ENCODE assay signal across 8 cellular contexts in the genomic region with DNA sequence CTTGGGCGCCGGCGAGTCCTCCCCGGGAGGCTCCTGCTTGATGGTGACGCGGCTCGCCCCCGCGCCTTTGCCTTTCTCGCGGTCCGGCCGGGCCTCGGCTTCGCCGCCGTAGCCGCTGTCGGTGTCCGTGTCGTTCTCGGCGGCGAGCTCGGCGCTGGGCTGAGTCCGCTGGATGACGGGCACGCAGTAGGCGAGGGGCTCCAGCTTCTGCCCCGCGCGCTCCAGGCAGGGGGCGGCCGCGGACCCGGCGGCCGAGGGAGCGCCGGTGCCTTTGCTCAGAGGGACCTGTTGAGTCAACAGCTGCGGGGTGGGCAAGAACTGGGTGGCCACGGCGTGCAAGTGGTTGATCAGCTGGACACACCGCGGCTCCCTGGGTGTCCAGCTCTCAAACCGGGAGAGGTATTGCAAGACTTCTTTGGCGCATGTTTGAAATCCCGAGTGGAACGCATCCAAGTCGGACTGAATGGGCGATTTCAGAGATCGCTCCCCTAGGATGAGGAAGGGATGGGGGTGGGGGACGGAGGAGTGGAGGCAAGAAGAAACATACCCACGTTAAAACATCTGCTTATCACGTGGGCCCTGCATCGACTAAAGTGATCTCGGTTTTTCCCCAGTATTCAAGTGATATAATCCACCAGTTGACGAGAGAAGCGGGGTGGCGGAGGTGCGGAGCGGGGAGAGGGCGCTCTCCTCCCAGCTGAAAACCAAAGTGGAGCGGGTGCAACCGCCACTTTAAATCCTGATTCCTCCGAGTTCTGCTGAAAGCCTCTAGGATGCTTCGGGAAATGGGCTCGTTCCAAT. TPM values are rescaled to one million over a fixed set of nuclear protein-coding genes. Genes with fewer than 3 reads are reported as not detected.
DNase-seq lines count a peak whose midpoint lies in the region; ATAC-seq and TF ChIP-seq lines count a peak whose summit lies in the region.

No MANE protein-coding gene starts in this region.

- H3K4me3 Mint-ChIP-seq in memory B cell, result peak overlapping the region; percentile 99

- peak; percentile 21 for DNase-seq in activated naive CD4-positive, alpha-beta T cell treated with Interleukin-2 at 50 U/mL for 16 hours
- no peak for DNase-seq in activated naive CD4-positive, alpha-beta T cell (lab: John Stamatoyannopoulos, UW)
- DNase-seq in IMR-90, result peak; percentile 79
- peak; percentile 36 for DNase-seq in activated CD4-positive, CD25-positive, alpha-beta regulatory T cell treated with anti-CD3 and anti-CD28 coated beads, Interleukin-2, amount 50 U/mL, for 72 hours
- DNase-seq in memory B cell (ENCODE audit: low spot score in 2 of 2), result peak; percentile 55 to 63

- H3K4me3 ChIP-seq in IMR-90 (ENCODE audit: insufficient read depth, low read depth, low read length) (peak overlapping the region; percentile 46), endocrine pancreas (ENCODE audit: control insufficient read depth, insufficient read depth, low read length) (peak overlapping the region; percentile 91), stomach smooth muscle (ENCODE audit: low read length in 2 of 2) (peak overlapping the region; percentile 58 to 92)

- peak overlapping the region; percentile 82 for H2AFZ ChIP-seq in IMR-90 (replicated peaks; ENCODE audit: low read length, poor library complexity)

- H2BK20ac ChIP-seq in IMR-90 (ENCODE audit: low read depth, low read length), result no peak overlapping the region

- peak overlapping the region; percentile 99 for H3K27ac Mint-ChIP-seq in memory B cell

- H3K4me1 Mint-ChIP-seq in memory B cell, result peaks cover 42% of the 10 kb centered on the region

- peaks cover 4% of the 10 kb centered on the region for H3K36me3 Mint-ChIP-seq in memory B cell

- H2BK120ac ChIP-seq in IMR-90 (ENCODE audit: low read depth, low read length), result no peak overlapping the region

- no peaks in the 10 kb centered on the region for H3K27me3 Mint-ChIP-seq in memory B cell

- H2AK5ac ChIP-seq in IMR-90 (ENCODE audit: low read depth, low read length), result no peak overlapping the region

- H3K56ac ChIP-seq in IMR-90 (ENCODE audit: extremely low read depth, insufficient read depth, low read length), result no peak overlapping the region

- H3K9me3 ChIP-seq in IMR-90 (ENCODE audit: control insufficient read depth, insufficient read depth, low read length), result no peaks in the 10 kb centered on the region
- no peaks in the 10 kb centered on the region for H3K9me3 ChIP-seq in endocrine pancreas (ENCODE audit: control insufficient read depth, low read length)
- H3K9me3 ChIP-seq in stomach smooth muscle (ENCODE audit: control insufficient read depth in 2 of 2, low read length in 2 of 2), result no peaks in the 10 kb centered on the region

- no peak overlapping the region for H4K5ac ChIP-seq in IMR-90 (ENCODE audit: low read depth, low read length)

- 0% methylated on average over 15 of the region's 69 CpGs; no CpG with 5 or more reads in 1 of the 2 experiments for WGBS in IMR-90 (ENCODE audit: extremely low coverage in 2 of 2, insufficient read length in 1 of 2), 2 experiments

- no peaks in the 10 kb centered on the region for H4K20me1 ChIP-seq in IMR-90 (ENCODE audit: insufficient read depth, low read length)

- peak overlapping the region; percentile 82 for H3K4me2 ChIP-seq in IMR-90 (ENCODE audit: low read depth, low read length)

- peak; percentile 52 for TF ChIP-seq RAD21 in IMR-90 (IDR thresholded peaks at IDR 0.05; ENCODE audit: low read length)

- in situ Hi-C loops in IMR-90 (cut with MboI; ENCODE audit: low sequenced_read_pairs), result loop anchor here (10.0 kb wide), 1 partner anchor 532 kb away; no protein-coding TSS in a partner anchor

- peak overlapping the region in 1 of 2 experiments; percentile 4; a peak in 1 of 4 replicates for H4K8ac ChIP-seq in IMR-90 (ENCODE audit: low read depth in 2 of 2, low read length in 2 of 2)

- peaks cover 12% of the 10 kb centered on the region for H3K27me3 ChIP-seq in IMR-90 (ENCODE audit: control insufficient read depth, insufficient read depth, low read length)
- H3K27me3 ChIP-seq in endocrine pancreas (ENCODE audit: control insufficient read depth, insufficient read depth, low read length), result peaks cover 3% of the 10 kb centered on the region
- no peaks in the 10 kb centered on the region for H3K27me3 ChIP-seq in stomach smooth muscle (ENCODE audit: control insufficient read depth in 1 of 2, insufficient read depth in 2 of 2, low read length in 2 of 2)

- H4K91ac ChIP-seq in IMR-90 (ENCODE audit: insufficient read depth, low read depth, low read length), result no peak overlapping the region

- H3K4me1 ChIP-seq in IMR-90 (ENCODE audit: control insufficient read depth, insufficient read depth, low read length), result no peaks in the 10 kb centered on the region
- peaks cover 9% of the 10 kb centered on the region for H3K4me1 ChIP-seq in endocrine pancreas (ENCODE audit: control insufficient read depth, insufficient read depth, low read length)
- peaks cover 34% of the 10 kb centered on the region for H3K4me1 ChIP-seq in stomach smooth muscle (ENCODE audit: control insufficient read depth, insufficient read depth, low read length)

- ATAC-seq in IMR-90 (ENCODE audit: low read depth) (peak; percentile 40), memory B cell (ENCODE audit: low read depth) (peak; percentile 31), GM18868 (IDR thresholded peaks at IDR 0.05; ENCODE audit: unreplicated experiment) (no peak)

- no peak overlapping the region for H3K18ac ChIP-seq in IMR-90 (ENCODE audit: low read depth, low read length)

- H3K14ac ChIP-seq in IMR-90 (replicated peaks; ENCODE audit: low read depth, low read length), result 0 out of 2 replicates have a peak overlapping the region, but pooled peaks have one; percentile 6

- H3K36me3 ChIP-seq in IMR-90 (ENCODE audit: control insufficient read depth, insufficient read depth, low read length), result no peaks in the 10 kb centered on the region
- H3K36me3 ChIP-seq in endocrine pancreas (ENCODE audit: control insufficient read depth, insufficient read depth, low read length), result peaks cover 3% of the 10 kb centered on the region
- H3K36me3 ChIP-seq in stomach smooth muscle (ENCODE audit: control insufficient read depth in 2 of 2, insufficient read depth in 2 of 2, low read length in 2 of 2), result no peaks in the 10 kb centered on the region

- POLR2A ChIA-PET in IMR-90 (lab: Charles Lee; ENCODE audit: unreplicated experiment), result no interaction called here

- H3K9ac ChIP-seq in IMR-90 (ENCODE audit: low read depth, low read length) (peak overlapping the region; percentile 18; the same call in 1 of the 2 replicates), endocrine pancreas (ENCODE audit: control insufficient read depth, insufficient read depth, low read length) (peak overlapping the region; percentile 30), stomach smooth muscle (ENCODE audit: low read length in 2 of 2) (peak overlapping the region; percentile 61 to 80)

- no peaks in the 10 kb centered on the region for H3K9me1 ChIP-seq in IMR-90 (ENCODE audit: insufficient read depth, low read length)

- peak; percentile 29; the same call in 1 of the 2 replicates for TF ChIP-seq POLR2A in IMR-90 (IDR thresholded peaks at IDR 0.05; ENCODE audit: low read depth, low read length)

- peak; percentile 48 for TF ChIP-seq CTCF in IMR-90 (conservative IDR thresholded peaks at IDR 0.05; ENCODE audit: low read depth, low read length)

- H3K27ac ChIP-seq in IMR-90 (ENCODE audit: insufficient read depth, low read length), result peak overlapping the region; percentile 16; the same call in 1 of the 2 replicates
- H3K27ac ChIP-seq in stomach smooth muscle (ENCODE audit: low read length), result peak overlapping the region; percentile 84

- no peaks in the 10 kb centered on the region for H3K79me1 ChIP-seq in IMR-90 (ENCODE audit: low read depth in 1 of 2, low read length in 2 of 2)

- BruUV-seq in IMR-90 (replicated peaks; lab: Mats Ljungman, UMichigan), result no TSS peak

- CTCF ChIA-PET in IMR-90 (lab: Yijun Ruan, JAX), result interaction anchor here (0.6 to 2.1 kb wide), 7 partner anchors 11 to 529 kb away, joined by 3 to 6 read pairs (median 5); no protein-coding TSS in a partner anchor

- intact Hi-C loops in IMR-90 (cut with micrococcal nuclease), result loop anchor here (2.0 to 5.0 kb wide), 2 partner anchors 104 to 312 kb away; no protein-coding TSS in a partner anchor

- H2BK5ac ChIP-seq in IMR-90 (ENCODE audit: low read depth, low read length, poor library complexity, severe bottlenecking), result peak overlapping the region; percentile 4

- no peaks in the 10 kb centered on the region for H3K9me3 Mint-ChIP-seq in memory B cell

- no peak overlapping the region for H3K4ac ChIP-seq in IMR-90 (ENCODE audit: low read depth, low read length)

- H2AK9ac ChIP-seq in IMR-90 (replicated peaks; ENCODE audit: low read depth, low read length, poor library complexity), result peak overlapping the region; percentile 43

- no peak overlapping the region for H2BK15ac ChIP-seq in IMR-90 (ENCODE audit: low read depth, low read length)

- dilution Hi-C loops in IMR-90 (cut with HindIII; ENCODE audit: low sequenced_read_pairs, unreplicated experiment), result no loop called here

- peak overlapping the region; percentile 21; the same call in 1 of the 2 replicates for H3K23ac ChIP-seq in IMR-90 (ENCODE audit: low read depth, low read length)

TF ChIP-seq in IMR-90, 13 proteins besides CTCF, POLR2A, EP300 and RAD21 (continues in another document):
- TF ChIP-seq CEBPB (IDR thresholded peaks at IDR 0.05; ENCODE audit: low read depth, low read length) (no peak; the same call in 1 of the 2 replicates), MAFK (IDR thresholded peaks at IDR 0.05; ENCODE audit: low read depth, low read length) (no peak), BHLHE40 (IDR thresholded peaks at IDR 0.05; ENCODE audit: low read depth, low read length) (no peak), SMC3 (IDR thresholded peaks at IDR 0.05; ENCODE audit: low read depth, low read length) (peak; percentile 35), MAZ (IDR thresholded peaks at IDR 0.05; ENCODE audit: borderline replicate concordance, low read depth, low read length) (no peak), RFX5 (IDR thresholded peaks at IDR 0.05; ENCODE audit: low read depth, low read length) (no peak), MXI1 (IDR thresholded peaks at IDR 0.05; ENCODE audit: borderline replicate concordance, low read depth, low read length) (0 out of 2 replicates have a peak, but pooled peaks have one; percentile 10), RCOR1 (IDR thresholded peaks at IDR 0.05; ENCODE audit: insufficient replicate concordance, low read length) (no peak)
- TF ChIP-seq, protein P1, sequence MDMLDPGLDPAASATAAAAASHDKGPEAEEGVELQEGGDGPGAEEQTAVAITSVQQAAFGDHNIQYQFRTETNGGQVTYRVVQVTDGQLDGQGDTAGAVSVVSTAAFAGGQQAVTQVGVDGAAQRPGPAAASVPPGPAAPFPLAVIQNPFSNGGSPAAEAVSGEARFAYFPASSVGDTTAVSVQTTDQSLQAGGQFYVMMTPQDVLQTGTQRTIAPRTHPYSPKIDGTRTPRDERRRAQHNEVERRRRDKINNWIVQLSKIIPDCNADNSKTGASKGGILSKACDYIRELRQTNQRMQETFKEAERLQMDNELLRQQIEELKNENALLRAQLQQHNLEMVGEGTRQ (IDR thresholded peaks at IDR 0.05; ENCODE audit: low read depth, low read length), result peak; percentile 68

RNA-seq across cellular contexts. Expression of a gene that starts 2.0 kb away (rescaled TPM):
- 0.72 and 1.1 TPM in 2 replicates for total RNA-seq in IMR-90 (2012; rRNA removed)
- 3.8 and 5.2 TPM in 2 replicates for polyA plus RNA-seq in IMR-90 (2012; rRNA removed)
- 0.64 and 1.6 TPM in 2 replicates for polyA plus RNA-seq in IMR-90 (2012; cell fraction: cytosol; rRNA removed)
- 5.6 and 8.7 TPM in 2 replicates for polyA plus RNA-seq in IMR-90 (2012; cell fraction: nucleus; rRNA removed; ENCODE audit: low replicate concordance)

Comparison
In these comparisons a context has a peak if more than half of its experiments do, and no peak if none do; other contexts are left out.
1. DNase-seq: peak in activated naive CD4-positive, alpha-beta T cell treated with Interleukin-2 at 50 U/mL for 16 hours (single experiment), IMR-90 (single experiment), activated CD4-positive, CD25-positive, alpha-beta regulatory T cell treated with anti-CD3 and anti-CD28 coated beads, Interleukin-2, amount 50 U/mL, for 72 hours (single experiment) and memory B cell (2 of 2); none in activated naive CD4-positive, alpha-beta T cell (0 of 4).
2. H3K9ac ChIP-seq: peak in every context shown above with its lines; median percentile 70 in stomach smooth muscle; 30 in endocrine pancreas; 18 in IMR-90.
3. Peak in every context shown above with its lines, with median percentiles within 50 percentile points of each other: H3K4me3 ChIP-seq.